27 cellular contexts compared by ENCODE assay signal in the genomic region with DNA sequence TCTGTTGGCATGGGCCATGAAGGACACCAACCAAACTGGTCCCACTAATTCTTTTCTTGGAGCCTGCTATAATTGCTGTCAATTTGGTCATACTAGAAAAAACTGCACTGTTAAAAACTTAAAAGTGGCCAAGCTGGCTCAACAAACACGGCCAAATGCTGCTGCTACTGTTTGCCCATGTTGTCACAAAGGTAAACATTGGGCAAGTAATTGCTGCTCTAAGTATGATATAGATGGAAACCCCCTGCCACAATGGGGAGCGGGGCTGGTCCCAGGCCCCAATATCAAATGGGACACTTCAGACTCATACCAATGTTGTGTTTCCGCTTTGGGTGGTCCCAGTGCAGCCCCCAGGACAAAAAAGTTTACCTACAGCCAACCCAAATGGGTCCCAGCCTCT.
"Had no signal": no experiment of that assay in that cellular context is flagged by ENCODE, and none has a peak within 500 bp of the region (broad histone marks: within the 10 kb centered on the region; RNA-seq: fewer than 3 reads in every experiment).

No MANE protein-coding gene starts in this region.

- H3K4me3 Mint-ChIP-seq: dendritic cell treated with granulocyte-macrophage colony-stimulating factor and Interleukin-4, amounts not matched to agents 40 ng/mL and 50 ng/mL, for 4 days; effector memory CD8-positive, alpha-beta T cell; endodermal cell; memory B cell; mesothelial cell of epicardium; naive B cell; naive thymus-derived CD8-positive, alpha-beta T cell had no signal

- H3K4me1 Mint-ChIP-seq: endodermal cell; memory B cell; mesothelial cell of epicardium; naive B cell; naive thymus-derived CD8-positive, alpha-beta T cell had no signal

- ATAC-seq: effector memory CD8-positive, alpha-beta T cell; esophagus mucosa; gastrocnemius medialis; heart right ventricle; left cardiac atrium; mucosa of descending colon; naive thymus-derived CD8-positive, alpha-beta T cell had no signal

- H3K27ac Mint-ChIP-seq: dendritic cell treated with granulocyte-macrophage colony-stimulating factor and Interleukin-4, amounts not matched to agents 40 ng/mL and 50 ng/mL, for 4 days; effector memory CD8-positive, alpha-beta T cell; endodermal cell; memory B cell; mesothelial cell of epicardium; naive B cell had no signal

- H3K4me3 ChIP-seq: colonic mucosa, esophagus squamous epithelium, gastrocnemius medialis, heart right ventricle, left ventricle myocardium inferior, lung, mucosa of descending colon had no signal

- H3K27ac ChIP-seq: colonic mucosa, epithelial cell of prostate, esophagus squamous epithelium, gastrocnemius medialis, heart right ventricle, left ventricle myocardium inferior had no signal

- H3K27me3 Mint-ChIP-seq: dendritic cell treated with granulocyte-macrophage colony-stimulating factor and Interleukin-4, amounts not matched to agents 40 ng/mL and 50 ng/mL, for 4 days; memory B cell had no signal

- DNase-seq: colonic mucosa; cortex of kidney; effector CD8-positive, alpha-beta T cell; effector memory CD8-positive, alpha-beta T cell; endodermal cell; erythroblast; esophagus squamous epithelium; foreskin fibroblast; foreskin melanocyte; gastrocnemius medialis; glutamatergic neuron; head of caudate nucleus; heart right ventricle; hippocampal formation; left cardiac atrium; left ventricle myocardium inferior; mammary epithelial cell; mesendoderm; mucosa of descending colon; naive B cell; naive thymus-derived CD8-positive, alpha-beta T cell had no signal

- H3K27me3 ChIP-seq: colonic mucosa, esophagus squamous epithelium had no signal

- H3K36me3 ChIP-seq: colonic mucosa, esophagus squamous epithelium, gastrocnemius medialis, heart right ventricle, left ventricle myocardium inferior had no signal

- H3K4me1 ChIP-seq: colonic mucosa, heart right ventricle, left ventricle myocardium inferior had no signal

- H3K9me3 ChIP-seq: colonic mucosa, gastrocnemius medialis, mucosa of descending colon had no signal

- H3K36me3 Mint-ChIP-seq: memory B cell, naive B cell had no signal
